ENCODE assay signal across 8 cellular contexts in the genomic region with DNA sequence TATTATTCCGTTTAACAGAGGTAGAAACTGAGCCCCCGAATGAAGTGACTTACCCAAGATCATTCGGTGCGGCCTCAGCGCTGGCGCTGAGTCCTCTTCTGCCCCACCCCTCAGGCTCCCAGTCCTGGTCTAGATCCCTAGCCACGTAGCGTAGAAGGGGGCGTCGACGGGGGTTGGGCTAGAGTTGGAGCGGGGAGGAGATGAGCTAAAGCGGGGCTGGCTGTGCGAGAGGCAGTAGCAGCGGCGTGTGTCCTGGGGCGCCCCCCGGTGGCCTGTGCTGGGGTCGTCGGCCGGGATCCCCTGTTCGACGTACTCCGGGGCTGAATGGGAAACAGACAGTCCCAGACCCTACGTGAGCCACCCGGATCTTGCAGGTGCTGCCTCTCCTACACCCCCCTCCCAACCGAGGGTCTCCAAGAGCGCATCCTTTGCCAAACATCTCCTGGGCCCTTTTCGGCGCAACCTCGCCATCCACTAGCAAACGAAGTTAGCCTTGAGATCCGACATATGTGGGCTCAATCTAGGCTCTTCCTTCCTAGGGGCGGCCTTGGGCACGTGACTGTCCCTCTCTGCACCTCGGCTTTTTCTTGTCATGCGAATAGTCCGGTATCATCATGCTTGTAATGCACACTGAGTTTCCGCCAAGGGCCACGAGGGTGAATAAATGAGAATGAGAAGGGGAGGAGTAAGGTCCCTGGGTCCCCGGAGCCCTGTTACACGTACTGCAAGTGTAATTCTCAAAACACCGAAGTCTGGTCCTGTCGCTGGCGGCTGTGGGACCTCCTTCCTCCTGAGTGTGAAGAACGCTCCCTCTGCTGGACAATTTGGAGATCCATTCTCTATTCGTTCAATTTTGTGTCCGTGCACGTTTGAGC. TPM values are rescaled to one million over a fixed set of nuclear protein-coding genes. Genes with fewer than 3 reads are reported as not detected.
DNase-seq lines count a peak whose midpoint lies in the region; ATAC-seq and TF ChIP-seq lines count a peak whose summit lies in the region.

No MANE protein-coding gene starts in this region.

- H3K79me1 ChIP-seq in neuronal stem cell (ENCODE audit: low read depth, low read length), result no peaks in the 10 kb centered on the region

- peak overlapping the region; percentile 62 for H3K4me3 ChIP-seq in MM.1S (ENCODE audit: low read length)
- H3K4me3 ChIP-seq in neuronal stem cell (ENCODE audit: low read length in 2 of 2), result peak overlapping the region in 1 of 2 donors; percentile 32
- H3K4me3 ChIP-seq in stomach, result peak overlapping the region; percentile 31 to 47 (median 35)

- no peak overlapping the region for H2BK15ac ChIP-seq in neuronal stem cell (ENCODE audit: low read length)

- H4K91ac ChIP-seq in neuronal stem cell (ENCODE audit: low read depth, low read length, poor library complexity), result no peak overlapping the region

- H3K9me2 ChIP-seq in MM.1S (replicated peaks; ENCODE audit: insufficient read depth, low read length), result no peaks in the 10 kb centered on the region

- no peak overlapping the region for H2AK5ac ChIP-seq in neuronal stem cell (ENCODE audit: low read depth, low read length)

- no peak overlapping the region for H3K4ac ChIP-seq in neuronal stem cell (ENCODE audit: low read length)

- H3K4me1 ChIP-seq in MM.1S (ENCODE audit: low read length), result peaks cover 7% of the 10 kb centered on the region; the same call in 1 of the 2 replicates
- no peaks in the 10 kb centered on the region for H3K4me1 ChIP-seq in foreskin keratinocyte
- peaks cover 0 to 1% of the 10 kb centered on the region in 2 donors for H3K4me1 ChIP-seq in neuronal stem cell (ENCODE audit: control insufficient read depth in 2 of 2, insufficient read depth in 1 of 2, low read depth in 1 of 2, low read length in 2 of 2)
- peaks cover 15 to 25% (median 18%) of the 10 kb centered on the region in 4 donors for H3K4me1 ChIP-seq in stomach

- H3K9ac ChIP-seq in MM.1S (ENCODE audit: low read length) (no peak overlapping the region; the same call in 1 of the 2 replicates), neuronal stem cell (ENCODE audit: low read depth, low read length, poor library complexity) (no peak overlapping the region)

- peaks cover 54% of the 10 kb centered on the region for H3K27me3 ChIP-seq in MM.1S (replicated peaks; ENCODE audit: insufficient read depth, low read length)
- H3K27me3 ChIP-seq in foreskin keratinocyte, result peaks cover 6% of the 10 kb centered on the region
- peaks cover 0 to 10% (median 0%) of the 10 kb centered on the region in 3 experiments for H3K27me3 ChIP-seq in neuronal stem cell (ENCODE audit: control insufficient read depth in 3 of 3, insufficient read depth in 3 of 3, low read depth in 1 of 3, low read length in 3 of 3)
- peaks cover 0 to 84% (median 12%) of the 10 kb centered on the region in 3 donors for H3K27me3 ChIP-seq in stomach

- no peak for TF ChIP-seq EP300 in stomach (IDR thresholded peaks at IDR 0.05)

- DNase-seq in DMS53 (lab: John Stamatoyannopoulos, UW) (peak; percentile 89), H4 (ENCODE audit: low spot score) (peak; percentile 97), MM.1S (peak; percentile 93), SIG-M5 (lab: John Stamatoyannopoulos, UW) (peak; percentile 73), foreskin keratinocyte (peak; percentile 56 to 77), neuronal stem cell (ENCODE audit: low spot score) (peak; percentile 68), stomach (peak; percentile 88)
- DNase-seq in activated effector memory CD4-positive, alpha-beta T cell treated with anti-CD3 and anti-CD28 coated beads, Interleukin-2, amount 50 U/mL, for 16 hours, result peak; percentile 99

- WGBS in neuronal stem cell (ENCODE audit: extremely low coverage in 2 of 2, insufficient read length in 2 of 2, insufficient replicate concordance in 1 of 2), 2 donors, result no CpG with 5 or more reads among the region's 49 CpGs
- WGBS in stomach, 5 donors, result 1 to 2% (median 1%) methylated on average over 38 to 49 of the region's 49 CpGs

- peak overlapping the region; percentile 5 for H3K23ac ChIP-seq in neuronal stem cell (ENCODE audit: low read depth, low read length, poor library complexity)

- no peak overlapping the region for H2BK12ac ChIP-seq in neuronal stem cell (ENCODE audit: low read length)

- peak overlapping the region; percentile 0 for H3K14ac ChIP-seq in neuronal stem cell (ENCODE audit: low read length)

- peak; percentile 87 for ATAC-seq in foreskin keratinocyte

- H3K18ac ChIP-seq in neuronal stem cell (ENCODE audit: low read length), result no peak overlapping the region

- H3K4me2 ChIP-seq in MM.1S (ENCODE audit: low read depth, low read length), result peak overlapping the region; percentile 97
- peak overlapping the region; percentile 11 for H3K4me2 ChIP-seq in neuronal stem cell (ENCODE audit: insufficient read depth, low read length, poor library complexity, severe bottlenecking)

- no peak overlapping the region for H3K27ac ChIP-seq in MM.1S (ENCODE audit: low read length)
- no peak overlapping the region for H3K27ac ChIP-seq in foreskin keratinocyte
- H3K27ac ChIP-seq in neuronal stem cell (replicated peaks; ENCODE audit: low read length), result no peak overlapping the region
- H3K27ac ChIP-seq in stomach, result peak overlapping the region in 3 of 5 donors; percentile 42 to 68 (median 44)

- no peak overlapping the region for H2BK120ac ChIP-seq in neuronal stem cell (ENCODE audit: low read depth, low read length)

- no peak for TF ChIP-seq POLR2A in stomach (IDR thresholded peaks at IDR 0.05)

- no peaks in the 10 kb centered on the region for H4K20me1 ChIP-seq in MM.1S (ENCODE audit: insufficient read depth, low read length)

- H3F3A ChIP-seq in MM.1S (ENCODE audit: insufficient read depth, low read length), result no peaks in the 10 kb centered on the region

- no peaks in the 10 kb centered on the region for H3K9me3 ChIP-seq in MM.1S (replicated peaks; ENCODE audit: insufficient read depth, low read length)
- peaks cover 0 to 4% of the 10 kb centered on the region in 2 donors for H3K9me3 ChIP-seq in neuronal stem cell (replicated peaks in 1 of 2; ENCODE audit: control insufficient read depth in 2 of 2, insufficient read depth in 1 of 2, low read depth in 1 of 2, low read length in 2 of 2)
- no peaks in the 10 kb centered on the region for H3K9me3 ChIP-seq in stomach

- H3K36me3 ChIP-seq in MM.1S (replicated peaks; ENCODE audit: insufficient read depth, low read length) (no peaks in the 10 kb centered on the region), neuronal stem cell (replicated peaks in 1 of 2; ENCODE audit: control insufficient read depth in 2 of 2, insufficient read depth in 2 of 2, low read length in 2 of 2) (no peaks in the 10 kb centered on the region), stomach (no peaks in the 10 kb centered on the region)

- H4K8ac ChIP-seq in neuronal stem cell (ENCODE audit: low read depth, low read length), result no peak overlapping the region

- TF ChIP-seq CTCF in MM.1S (IDR thresholded peaks at IDR 0.05; ENCODE audit: low read length), result peak; percentile 72
- TF ChIP-seq CTCF in foreskin keratinocyte (conservative IDR thresholded peaks at IDR 0.05), result peak; percentile 88
- peak in 5 of 7 experiments; percentile 52 to 90 (median 68) for TF ChIP-seq CTCF in stomach (IDR thresholded peaks at IDR 0.05)

- H2BK5ac ChIP-seq in neuronal stem cell (ENCODE audit: low read length), result no peak overlapping the region

- H2AFZ ChIP-seq in MM.1S (ENCODE audit: low read length), result peak overlapping the region; percentile 95
- H2AFZ ChIP-seq in neuronal stem cell (ENCODE audit: low read length), result peak overlapping the region; percentile 72

- no peaks in the 10 kb centered on the region for H3K79me2 ChIP-seq in MM.1S (ENCODE audit: low read length)

- intact Hi-C loops in stomach (cut with DNase I; ENCODE audit: low total_unique reads), result loop anchor here (5.0 to 10.0 kb wide), 2 partner anchors 101 to 379 kb away; no protein-coding TSS in a partner anchor

RNA-seq across cellular contexts. Expression of a gene that starts 47.7 kb away (rescaled TPM):
- total RNA-seq in H4 (2014; rRNA removed; shearing (Covaris generic)), result 0.04 TPM in 2 replicates
- total RNA-seq in foreskin keratinocyte (0.04 and 0.10 TPM in 2 replicates), stomach (10 to 100 TPM in 1 of 5 donors, 1 to 10 TPM in 1, under 1 TPM in 1, not detected in 2; 0.14 to 21.6 (median 1.8) TPM)
- polyA plus RNA-seq in foreskin keratinocyte (0.02 and 0.03 TPM in 2 replicates), stomach (1 to 10 TPM in 1 of 3 donors, under 1 TPM in 2; 0.12 to 1.1 (median 0.35) TPM)
- polyA plus RNA-seq in neuronal stem cell (2013, experiment 1 of 2), result 0.26 TPM
- 0.19 TPM for polyA plus RNA-seq in neuronal stem cell (2013, experiment 2 of 2)

RNA-seq across cellular contexts. Expression of a gene that starts 59.0 kb away (rescaled TPM):
- not detected in 2 replicates for total RNA-seq in H4 (2014; rRNA removed; shearing (Covaris generic))
- total RNA-seq in foreskin keratinocyte (not detected in 2 replicates), stomach (not detected)
- polyA plus RNA-seq in foreskin keratinocyte (not detected in 2 replicates), stomach (not detected)
- not detected for polyA plus RNA-seq in neuronal stem cell (2013, experiment 1 of 2)
- polyA plus RNA-seq in neuronal stem cell (2013, experiment 2 of 2), result not detected

Comparison
In these comparisons a context has a peak if more than half of its experiments do, and no peak if none do; other contexts are left out.
1. H3K27ac ChIP-seq: peak in stomach (3 of 5); none in MM.1S (single experiment), foreskin keratinocyte (single experiment) and neuronal stem cell (single experiment).
2. Peak in every context shown above with its lines, with median percentiles within 50 percentile points of each other: DNase-seq and CTCF ChIP-seq.